ENCODE assay signal across 15 cellular contexts in genomic region chr16:24125199-24125598, GRCh38.
DNase-seq lines count a peak whose midpoint lies in the region; ATAC-seq and TF ChIP-seq lines count a peak whose summit lies in the region.
"Had no signal": no experiment of that assay in that cellular context is flagged by ENCODE, and none has a peak within 500 bp of the region (broad histone marks: within the 10 kb centered on the region; RNA-seq: fewer than 3 reads in every experiment).

No MANE protein-coding gene starts in this region.

- intact Hi-C loops in mucosa of descending colon (cut with DNase I, micrococcal nuclease) (no loop called here), upper lobe of right lung (cut with DNase I) (no loop called here)

- no peaks in the 10 kb centered on the region for H3K4me1 ChIP-seq in mucosa of descending colon (ENCODE audit: low read depth)
- no peaks in the 10 kb centered on the region for H3K4me1 ChIP-seq in upper lobe of right lung

- H3K9me3 ChIP-seq in mucosa of descending colon (no peaks in the 10 kb centered on the region), upper lobe of right lung (no peaks in the 10 kb centered on the region)

- no peak overlapping the region for H3K27ac ChIP-seq in upper lobe of right lung

- H3K9me3 Mint-ChIP-seq in activated naive CD4-positive, alpha-beta T cell treated with anti-CD3 and anti-CD28 coated beads, Interleukin-2, amount 50 U/mL, for 24 hours = no peaks in the 10 kb centered on the region
- no peaks in the 10 kb centered on the region for H3K9me3 Mint-ChIP-seq in osteocyte (ENCODE audit: unreplicated experiment)

- H3K36me3 ChIP-seq in mucosa of descending colon (ENCODE audit: low read depth) (no peaks in the 10 kb centered on the region), upper lobe of right lung (no peaks in the 10 kb centered on the region)

- H3K4me3 Mint-ChIP-seq in activated naive CD4-positive, alpha-beta T cell treated with anti-CD3 and anti-CD28 coated beads, Interleukin-2, amount 50 U/mL, for 24 hours = no peak overlapping the region
- no peak overlapping the region for H3K4me3 Mint-ChIP-seq in osteocyte (ENCODE audit: unreplicated experiment)
- H3K4me3 Mint-ChIP-seq: CD4-positive, alpha-beta memory T cell had no signal

- peak overlapping the region; percentile 30 for H3K27ac Mint-ChIP-seq in activated naive CD4-positive, alpha-beta T cell treated with anti-CD3 and anti-CD28 coated beads, Interleukin-2, amount 50 U/mL, for 24 hours
- no peak overlapping the region for H3K27ac Mint-ChIP-seq in osteocyte (ENCODE audit: unreplicated experiment)

- peaks cover 3% of the 10 kb centered on the region for H3K4me1 Mint-ChIP-seq in activated naive CD4-positive, alpha-beta T cell treated with anti-CD3 and anti-CD28 coated beads, Interleukin-2, amount 50 U/mL, for 24 hours
- no peaks in the 10 kb centered on the region for H3K4me1 Mint-ChIP-seq in osteocyte (ENCODE audit: unreplicated experiment)

- no peak overlapping the region for H3K4me3 ChIP-seq in mucosa of descending colon
- no peak overlapping the region for H3K4me3 ChIP-seq in upper lobe of right lung

- ATAC-seq in GM19395 (IDR thresholded peaks at IDR 0.05; ENCODE audit: unreplicated experiment) (no peak), mucosa of descending colon (no peak), upper lobe of right lung (no peak)

- H3K36me3 Mint-ChIP-seq in activated naive CD4-positive, alpha-beta T cell treated with anti-CD3 and anti-CD28 coated beads, Interleukin-2, amount 50 U/mL, for 24 hours = peaks cover 29% of the 10 kb centered on the region
- H3K36me3 Mint-ChIP-seq in osteocyte (ENCODE audit: unreplicated experiment) = no peaks in the 10 kb centered on the region

- no peaks in the 10 kb centered on the region for H3K27me3 ChIP-seq in upper lobe of right lung

- no peak for DNase-seq in activated naive CD4-positive, alpha-beta T cell treated with anti-CD3 and anti-CD28 coated beads, Interleukin-2, amount 50 U/mL, for 16 hours
- DNase-seq in dermis blood vessel endothelial cell (peak; percentile 8), iPS-NIHi11 (ENCODE audit: low spot score) (peak; percentile 35), mucosa of descending colon (no peak), osteocyte (ENCODE audit: extremely low spot score, unreplicated experiment) (no peak), upper lobe of right lung (no peak)
- DNase-seq: 8988T; CD4-positive, alpha-beta memory T cell; DMS79; GOT3; NCI-H1436; NCI-H2029; NCI-H510A treated with DMSO at 0.1 percent for 48 hours had no signal

- no peak for TF ChIP-seq CTCF in mucosa of descending colon (IDR thresholded peaks at IDR 0.05)
- TF ChIP-seq CTCF in osteocyte (IDR thresholded peaks at IDR 0.05) = no peak
- no peak for TF ChIP-seq CTCF in upper lobe of right lung (IDR thresholded peaks at IDR 0.05)

- no peaks in the 10 kb centered on the region for H3K27me3 Mint-ChIP-seq in activated naive CD4-positive, alpha-beta T cell treated with anti-CD3 and anti-CD28 coated beads, Interleukin-2, amount 50 U/mL, for 24 hours
- H3K27me3 Mint-ChIP-seq in osteocyte (ENCODE audit: unreplicated experiment) = no peaks in the 10 kb centered on the region
- H3K27me3 Mint-ChIP-seq: CD4-positive, alpha-beta memory T cell had no signal

Comparison
In these comparisons a context has a peak if more than half of its experiments do, and no peak if none do; other contexts are left out.
1. DNase-seq: peak in dermis blood vessel endothelial cell (single experiment) and iPS-NIHi11 (single experiment); none in activated naive CD4-positive, alpha-beta T cell treated with anti-CD3 and anti-CD28 coated beads, Interleukin-2, amount 50 U/mL, for 16 hours (single experiment), mucosa of descending colon (0 of 3), osteocyte (single experiment) and upper lobe of right lung (single experiment).